ENCODE assay signal across 8 cellular contexts in genomic region chr16:4624827-4625616, GRCh38.
DNase-seq lines count a peak whose midpoint lies in the region; ATAC-seq and TF ChIP-seq lines count a peak whose summit lies in the region.

No MANE protein-coding gene starts in this region.

- H3K9me3 ChIP-seq in muscle layer of colon (ENCODE audit: low read length), result no peaks in the 10 kb centered on the region

- no peak for TF ChIP-seq CTCF in epithelial cell of esophagus (IDR thresholded peaks at IDR 0.05; ENCODE audit: insufficient read depth, low read depth, low read length, missing control alignments)

- peak overlapping the region; percentile 83 for H3K9ac ChIP-seq in muscle layer of colon (ENCODE audit: low read length)

- no peaks in the 10 kb centered on the region for H3K27me3 ChIP-seq in muscle layer of colon (ENCODE audit: control insufficient read depth in 1 of 2, insufficient read depth in 2 of 2, low read length in 2 of 2)

- H3K4me1 ChIP-seq in muscle layer of colon (ENCODE audit: insufficient read depth, low read length), result peaks cover 23% of the 10 kb centered on the region

- peak; percentile 57 for ATAC-seq in GM18502 (IDR thresholded peaks at IDR 0.05; ENCODE audit: poor library complexity, unreplicated experiment)
- ATAC-seq in HG02571 (IDR thresholded peaks at IDR 0.05; ENCODE audit: unreplicated experiment), result peak; percentile 47

- peak overlapping the region; percentile 84 for H3K4me3 ChIP-seq in epithelial cell of esophagus (ENCODE audit: low read length)
- peak overlapping the region; percentile 80 to 96 for H3K4me3 ChIP-seq in muscle layer of colon (ENCODE audit: low read depth in 1 of 2, low read length in 2 of 2)

- H3K36me3 ChIP-seq in muscle layer of colon (ENCODE audit: insufficient read depth, low read length), result no peaks in the 10 kb centered on the region

- H3K27ac ChIP-seq in muscle layer of colon (ENCODE audit: low read depth, low read length), result peak overlapping the region; percentile 95

- DNase-seq in NCI-H146 (lab: John Stamatoyannopoulos, UW), result peak; percentile 81
- peak; percentile 44 for DNase-seq in activated CD8-positive, alpha-beta memory T cell treated with anti-CD3 and anti-CD28 coated beads, Interleukin-2, amount 50 U/mL, for 24 hours (ENCODE audit: extremely low read depth)
- DNase-seq in epithelial cell of esophagus (ENCODE audit: low read depth), result peak; percentile 45
- DNase-seq in stimulated activated CD8-positive, alpha-beta memory T cell treated with anti-CD3 and anti-CD28 coated beads, Interleukin-7, amount 100 ng/mL, for 48 hours (ENCODE audit: extremely low read depth in 1 of 2, low read depth in 1 of 2), result peak; percentile 79 to 87
- DNase-seq in putamen (ENCODE audit: low spot score), result no peak
